Comparison of ENCODE assay signal across 22 cellular contexts in genomic region chr1:21693732-21694131, GRCh38.
"Had no signal": no experiment of that assay in that cellular context is flagged by ENCODE, and none has a peak within 500 bp of the region (broad histone marks: within the 10 kb centered on the region; RNA-seq: fewer than 3 reads in every experiment).

No MANE protein-coding gene starts in this region.

- DNase-seq: dermis blood vessel endothelial cell; effector memory CD4-positive, alpha-beta T cell; natural killer cell; occipital lobe; ovary; posterior cingulate gyrus; psoas muscle; right cardiac atrium; stimulated activated CD4-positive, alpha-beta T cell treated with anti-CD3 and anti-CD28 coated beads, Interleukin-15, amount 100 ng/mL, for 24 hours; stimulated activated CD4-positive, alpha-beta T cell treated with anti-CD3 and anti-CD28 coated beads, Interleukin-2, amount 100 ng/mL, for 48 hours; stimulated activated naive CD4-positive, alpha-beta T cell; stimulated activated naive CD8-positive, alpha-beta T cell treated with anti-CD3 and anti-CD28 coated beads, Interleukin-15, amount 100 ng/mL, for 72 hours; transverse colon; upper lobe of right lung; uterus had no signal

- H3K4me3 Mint-ChIP-seq: memory B cell; natural killer cell; stimulated activated naive CD8-positive, alpha-beta T cell treated with anti-CD3 and anti-CD28 coated beads, Interleukin-15, amount 100 ng/mL, for 72 hours had no signal

- H3K4me1 Mint-ChIP-seq: memory B cell, natural killer cell had no signal

- H3K36me3 ChIP-seq: ovary, uterus had no signal

- H3K27me3 ChIP-seq: esophagus muscularis mucosa, ovary, suprapubic skin, transverse colon, upper lobe of right lung, uterus had no signal

- H3K4me1 ChIP-seq: esophagus muscularis mucosa, psoas muscle, suprapubic skin, transverse colon, upper lobe of right lung, uterus had no signal

- H3K9me3 ChIP-seq: esophagus muscularis mucosa, ovary, psoas muscle, suprapubic skin, transverse colon, upper lobe of right lung, uterus had no signal

- ATAC-seq: left lobe of liver; natural killer cell; psoas muscle; right cardiac atrium; stimulated activated naive CD8-positive, alpha-beta T cell treated with anti-CD3 and anti-CD28 coated beads, Interleukin-15, amount 100 ng/mL, for 72 hours; upper lobe of right lung had no signal

- H3K27me3 Mint-ChIP-seq: memory B cell; stimulated activated naive CD8-positive, alpha-beta T cell treated with anti-CD3 and anti-CD28 coated beads, Interleukin-15, amount 100 ng/mL, for 72 hours had no signal

- H3K9me3 Mint-ChIP-seq: memory B cell; natural killer cell; stimulated activated naive CD8-positive, alpha-beta T cell treated with anti-CD3 and anti-CD28 coated beads, Interleukin-15, amount 100 ng/mL, for 72 hours had no signal

- H3K4me3 ChIP-seq: coronary artery, esophagus muscularis mucosa, lung, ovary, psoas muscle, skin epidermis, suprapubic skin, transverse colon, upper lobe of right lung, uterus had no signal

- H3K27ac ChIP-seq: coronary artery, esophagus muscularis mucosa, ovary, psoas muscle, skin epidermis, suprapubic skin, transverse colon, upper lobe of right lung, uterus had no signal

- H3K27ac Mint-ChIP-seq: memory B cell; stimulated activated naive CD8-positive, alpha-beta T cell treated with anti-CD3 and anti-CD28 coated beads, Interleukin-15, amount 100 ng/mL, for 72 hours had no signal
